14 cellular contexts compared by ENCODE assay signal in genomic region chr4:143420227-143420626, GRCh38.
DNase-seq lines count a peak whose midpoint lies in the region; ATAC-seq and TF ChIP-seq lines count a peak whose summit lies in the region.
"Had no signal": no experiment of that assay in that cellular context is flagged by ENCODE, and none has a peak within 500 bp of the region (broad histone marks: within the 10 kb centered on the region; RNA-seq: fewer than 3 reads in every experiment).

No MANE protein-coding gene starts in this region.

- H3K4me1 ChIP-seq in BLaER1: peaks cover 77% of the 10 kb centered on the region
- H3K4me1 ChIP-seq in esophagus squamous epithelium: peaks cover 0 to 9% (median 0%) of the 10 kb centered on the region in 3 donors
- H3K4me1 ChIP-seq: SJSA1 had no signal

- peak overlapping the region; percentile 30; the same call in 1 of the 2 replicates for H3K9ac ChIP-seq in BLaER1

- no peak overlapping the region for H3K4me3 Mint-ChIP-seq in T-cell

- CTCF ChIA-PET in T-cell (lab: Charles Lee): no interaction called here

- H3K36me3 ChIP-seq in BLaER1: peaks cover 74% of the 10 kb centered on the region
- H3K36me3 ChIP-seq in esophagus squamous epithelium: peaks cover 0 to 37% (median 0%) of the 10 kb centered on the region in 3 donors
- H3K36me3 ChIP-seq: SJSA1 had no signal

- WGBS in esophagus squamous epithelium, 2 donors: 68 to 73% methylated on average over 2 of the region's 2 CpGs

- peak overlapping the region; percentile 84 for H3K4me2 ChIP-seq in BLaER1

- intact Hi-C loops in esophagus squamous epithelium (cut with DNase I): no loop called here

- peak overlapping the region; percentile 10; the same call in 1 of the 2 replicates for H3K4me3 ChIP-seq in BLaER1
- no peak overlapping the region for H3K4me3 ChIP-seq in esophagus squamous epithelium
- H3K4me3 ChIP-seq: lung, SJSA1, transverse colon had no signal

- peaks cover 7% of the 10 kb centered on the region; the same call in 1 of the 2 replicates for H4K20me1 ChIP-seq in BLaER1

- DNase-seq in esophagus squamous epithelium (lab: John Stamatoyannopoulos, UW) (no peak), GM19238 (ENCODE audit: insufficient read length, low spot score) (no peak), T-cell (no peak), kidney glomerular epithelial cell (lab: John Stamatoyannopoulos, UW) (no peak)
- DNase-seq in activated CD4-positive, alpha-beta T cell treated with anti-CD3 and anti-CD28 coated beads for 4 hours: no peak
- DNase-seq: activated naive CD4-positive, alpha-beta T cell; Calu3; hippocampal formation; transverse colon had no signal

- no peaks in the 10 kb centered on the region for H3K36me3 Mint-ChIP-seq in T-cell

- H3K27me3 ChIP-seq in BLaER1 (no peaks in the 10 kb centered on the region), esophagus squamous epithelium (no peaks in the 10 kb centered on the region)
- H3K27me3 ChIP-seq: SJSA1, transverse colon had no signal

- POLR2A ChIA-PET in T-cell (lab: Charles Lee): interaction anchor here (0.6 kb wide), 2 partner anchors 10 to 47 kb away, joined by 3 to 4 read pairs; no protein-coding TSS in a partner anchor

- H3K9me3 Mint-ChIP-seq in T-cell: no peaks in the 10 kb centered on the region

- H3K4me1 Mint-ChIP-seq in T-cell: no peaks in the 10 kb centered on the region

- no peak overlapping the region for H3K27ac Mint-ChIP-seq in T-cell

- ATAC-seq in GM21390 (IDR thresholded peaks at IDR 0.05; ENCODE audit: unreplicated experiment) (peak; percentile 35), HG03342 (IDR thresholded peaks at IDR 0.05; ENCODE audit: unreplicated experiment) (peak; percentile 44), T-cell (replicated peaks in 1 of 4) (no peak)

- H3K9me3 ChIP-seq in BLaER1 (no peaks in the 10 kb centered on the region; the same call in 1 of the 2 replicates), esophagus squamous epithelium (no peaks in the 10 kb centered on the region)
- H3K9me3 ChIP-seq: SJSA1, transverse colon had no signal

- peak overlapping the region; percentile 87 for H3K27ac ChIP-seq in BLaER1
- H3K27ac ChIP-seq in esophagus squamous epithelium: peak overlapping the region in 3 of 4 donors; percentile 23 to 32 (median 30)
- H3K27ac ChIP-seq: SJSA1 had no signal

- no peak for TF ChIP-seq POLR2A in esophagus squamous epithelium (IDR thresholded peaks at IDR 0.05)

- peaks cover 7 to 12% of the 10 kb centered on the region in 2 donors for H3K27me3 Mint-ChIP-seq in T-cell

- TF ChIP-seq CTCF in esophagus squamous epithelium (IDR thresholded peaks at IDR 0.05): no peak

Comparison
In these comparisons a context has a peak if more than half of its experiments do, and no peak if none do; other contexts are left out.
1. ATAC-seq: peak in GM21390 (single experiment) and HG03342 (single experiment); none in T-cell (0 of 4).